Comparison of ENCODE assay signal across 8 cellular contexts in the genomic region with DNA sequence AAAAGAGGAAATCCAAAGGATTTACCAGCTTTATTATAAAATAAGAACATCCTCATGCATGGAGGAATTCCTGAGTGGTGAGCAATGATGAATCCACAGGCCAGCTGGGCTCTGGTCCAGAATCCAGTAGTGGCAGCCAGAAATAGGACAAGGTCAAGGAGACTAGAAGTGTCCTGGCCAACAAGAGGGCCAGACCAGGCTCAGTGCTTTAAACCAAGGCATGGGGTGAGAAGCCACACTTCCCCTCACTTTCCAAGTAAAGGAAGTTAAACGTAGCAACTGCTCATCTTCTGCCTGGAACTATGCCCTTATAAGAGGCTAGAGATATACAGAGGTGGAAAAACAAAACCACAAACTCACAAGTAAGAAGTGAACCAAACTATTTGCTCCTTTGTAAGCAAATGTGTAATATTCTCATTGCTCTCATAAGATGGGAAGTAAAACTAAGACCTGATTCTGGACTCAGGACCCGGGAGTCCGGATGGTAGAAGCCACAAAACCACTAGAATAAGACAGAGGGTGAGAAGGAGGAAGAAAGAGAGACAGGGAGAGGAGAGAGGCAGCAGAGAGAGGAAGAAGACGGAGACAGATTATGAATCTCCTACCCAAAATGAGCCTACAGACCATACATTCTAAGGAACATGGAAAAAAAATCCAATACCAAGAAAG.
DNase-seq lines count a peak whose midpoint lies in the region; ATAC-seq, FAIRE-seq and TF ChIP-seq lines count a peak whose summit lies in the region.

No MANE protein-coding gene starts in this region.

- H3K36me3 Mint-ChIP-seq in activated naive CD4-positive, alpha-beta T cell treated with anti-CD3 and anti-CD28 coated beads, Interleukin-2, amount 50 U/mL, for 72 hours, result peaks cover 12 to 22% of the 10 kb centered on the region in 2 donors
- peaks cover 4% of the 10 kb centered on the region for H3K36me3 Mint-ChIP-seq in astrocyte (ENCODE audit: low read depth, unreplicated experiment)

- no peak for DNase-seq in activated naive CD4-positive, alpha-beta T cell treated with anti-CD3 and anti-CD28 coated beads, Interleukin-2, amount 50 U/mL, for 72 hours (ENCODE audit: low spot score in 2 of 2)
- no peak for DNase-seq in activated naive CD4-positive, alpha-beta T cell treated with Interleukin-2 at 50 U/mL for 16 hours
- peak; percentile 85 for DNase-seq in astrocyte (ENCODE audit: low read depth)
- DNase-seq in kidney, result peak; percentile 84
- peak; percentile 86 to 89 for DNase-seq in aorta
- no peak for DNase-seq in lower leg skin (ENCODE audit: low spot score in 2 of 2)

- H2AFZ ChIP-seq in astrocyte (ENCODE audit: low read depth, low read length), result no peak overlapping the region

- H3K9me3 Mint-ChIP-seq in activated naive CD4-positive, alpha-beta T cell treated with anti-CD3 and anti-CD28 coated beads, Interleukin-2, amount 50 U/mL, for 72 hours, result peaks cover 15 to 16% of the 10 kb centered on the region in 2 donors
- H3K9me3 Mint-ChIP-seq in astrocyte (ENCODE audit: unreplicated experiment), result peaks cover 8% of the 10 kb centered on the region

- TF ChIP-seq CTCF in astrocyte (IDR thresholded peaks at IDR 0.05; ENCODE audit: insufficient read depth, low read depth, low read length) (no peak), kidney (IDR thresholded peaks at IDR 0.05; ENCODE audit: borderline replicate concordance, extremely low read depth, insufficient read depth) (no peak), lower leg skin (IDR thresholded peaks at IDR 0.05) (no peak)

- H3K36me3 ChIP-seq in astrocyte (ENCODE audit: insufficient read depth, low read length), result no peaks in the 10 kb centered on the region
- no peaks in the 10 kb centered on the region for H3K36me3 ChIP-seq in kidney (ENCODE audit: control insufficient read depth in 1 of 2, insufficient read depth in 2 of 2, low read length in 2 of 2)
- no peaks in the 10 kb centered on the region for H3K36me3 ChIP-seq in aorta (ENCODE audit: control insufficient read depth in 1 of 2, insufficient read depth in 2 of 2, low read length in 1 of 2)

- H3K27ac ChIP-seq in astrocyte (ENCODE audit: low read depth, low read length), result peak overlapping the region; percentile 49
- H3K27ac ChIP-seq in kidney (ENCODE audit: low read depth in 2 of 2, low read length in 2 of 2), result peak overlapping the region in 1 of 2 donors; percentile 70
- H3K27ac ChIP-seq in aorta (ENCODE audit: low read depth in 1 of 2, low read length in 2 of 2), result peak overlapping the region; percentile 63 to 73

- H3K4me2 ChIP-seq in astrocyte (ENCODE audit: low read length), result peak overlapping the region; percentile 53

- no peaks in the 10 kb centered on the region for H3K79me2 ChIP-seq in astrocyte (ENCODE audit: insufficient read depth, low read length)

- no peak overlapping the region for H3K4me3 ChIP-seq in astrocyte (ENCODE audit: insufficient read depth, low read depth, low read length)
- H3K4me3 ChIP-seq in kidney (ENCODE audit: low read length in 2 of 2), result no peak overlapping the region
- H3K4me3 ChIP-seq in aorta (ENCODE audit: low read length in 2 of 2), result no peak overlapping the region
- H3K4me3 ChIP-seq in lower leg skin (ENCODE audit: low read depth, poor library complexity, severe bottlenecking), result no peak overlapping the region

- no peaks in the 10 kb centered on the region for H3K27me3 Mint-ChIP-seq in astrocyte (ENCODE audit: low read depth, unreplicated experiment)

- peak; percentile 70 for FAIRE-seq in astrocyte (lab: Jason Lieb, UNC)
- FAIRE-seq in kidney (lab: Jason Lieb, UNC), result no peak

- H3K4me1 Mint-ChIP-seq in astrocyte (ENCODE audit: low read depth, unreplicated experiment), result peaks cover 33% of the 10 kb centered on the region

- ATAC-seq in activated naive CD4-positive, alpha-beta T cell treated with anti-CD3 and anti-CD28 coated beads, Interleukin-2, amount 50 U/mL, for 72 hours, result peak; percentile 55 to 56
- peak; percentile 80 for ATAC-seq in aorta (ENCODE audit: low FRiP score)
- ATAC-seq in HG02588 (IDR thresholded peaks at IDR 0.05; ENCODE audit: unreplicated experiment), result no peak
- ATAC-seq in GM19324 (IDR thresholded peaks at IDR 0.05; ENCODE audit: low FRiP score, unreplicated experiment), result no peak

- no peak overlapping the region for H3K27ac Mint-ChIP-seq in activated naive CD4-positive, alpha-beta T cell treated with anti-CD3 and anti-CD28 coated beads, Interleukin-2, amount 50 U/mL, for 72 hours
- H3K27ac Mint-ChIP-seq in astrocyte (ENCODE audit: unreplicated experiment), result peak overlapping the region; percentile 93

- peak overlapping the region; percentile 58 for H3K4me3 Mint-ChIP-seq in astrocyte (ENCODE audit: unreplicated experiment)

- H3K4me1 ChIP-seq in astrocyte (ENCODE audit: insufficient read depth, low read length), result peaks cover 16% of the 10 kb centered on the region
- peaks cover 0 to 5% of the 10 kb centered on the region in 2 donors for H3K4me1 ChIP-seq in kidney (ENCODE audit: control insufficient read depth in 1 of 2, insufficient read depth in 1 of 2, low read depth in 1 of 2, low read length in 2 of 2)
- peaks cover 2 to 3% of the 10 kb centered on the region in 2 donors for H3K4me1 ChIP-seq in aorta (ENCODE audit: control insufficient read depth in 1 of 2, insufficient read depth in 2 of 2, low read length in 2 of 2)

- no peaks in the 10 kb centered on the region for H4K20me1 ChIP-seq in astrocyte (ENCODE audit: insufficient read depth, low read length)

- no peak for TF ChIP-seq POLR2A in lower leg skin (IDR thresholded peaks at IDR 0.05)

- H3K9me3 ChIP-seq in astrocyte (ENCODE audit: insufficient read depth, low read depth, low read length), result no peaks in the 10 kb centered on the region
- peaks cover 0 to 4% of the 10 kb centered on the region in 2 donors for H3K9me3 ChIP-seq in kidney (ENCODE audit: control insufficient read depth in 1 of 2, low read length in 2 of 2)
- H3K9me3 ChIP-seq in aorta (ENCODE audit: control insufficient read depth, low read length), result no peaks in the 10 kb centered on the region

- H3K9ac ChIP-seq in astrocyte (ENCODE audit: low read length) (no peak overlapping the region), kidney (ENCODE audit: low read length in 2 of 2) (no peak overlapping the region)

- intact Hi-C loops in kidney (cut with DNase I), result no loop called here
- intact Hi-C loops in aorta (cut with DNase I), result no loop called here
- intact Hi-C loops in lower leg skin (cut with DNase I; ENCODE audit: low total_unique reads), result no loop called here

- H3K27me3 ChIP-seq in astrocyte (ENCODE audit: insufficient read depth, low read length), result no peaks in the 10 kb centered on the region
- no peaks in the 10 kb centered on the region for H3K27me3 ChIP-seq in aorta (ENCODE audit: control insufficient read depth in 1 of 2, insufficient read depth in 2 of 2, low read length in 1 of 2)

- 67 to 70% methylated on average over 4 of the region's 4 CpGs for WGBS in aorta, 2 donors
- WGBS in lower leg skin, 2 donors, result 69 to 78% methylated on average over 4 of the region's 4 CpGs

Comparison
In these comparisons a context has a peak if more than half of its experiments do, and no peak if none do; other contexts are left out.
1. ATAC-seq: peak in activated naive CD4-positive, alpha-beta T cell treated with anti-CD3 and anti-CD28 coated beads, Interleukin-2, amount 50 U/mL, for 72 hours (2 of 2) and aorta (single experiment); none in HG02588 (single experiment) and GM19324 (single experiment).
2. DNase-seq: peak in astrocyte (single experiment), kidney (single experiment) and aorta (2 of 2); none in activated naive CD4-positive, alpha-beta T cell treated with anti-CD3 and anti-CD28 coated beads, Interleukin-2, amount 50 U/mL, for 72 hours (0 of 2), activated naive CD4-positive, alpha-beta T cell treated with Interleukin-2 at 50 U/mL for 16 hours (single experiment) and lower leg skin (0 of 2).